In genomic region chr1:188689542-188689941, GRCh38 we compare ENCODE assay signal across 16 cellular contexts.
DNase-seq lines count a peak whose midpoint lies in the region; ATAC-seq and TF ChIP-seq lines count a peak whose summit lies in the region.
"Had no signal": no experiment of that assay in that cellular context is flagged by ENCODE, and none has a peak within 500 bp of the region (broad histone marks: within the 10 kb centered on the region; RNA-seq: fewer than 3 reads in every experiment).

No MANE protein-coding gene starts in this region.

- H3K18ac ChIP-seq in mesenchymal stem cell (ENCODE audit: low read depth in 1 of 2, low read length in 2 of 2), result no peak overlapping the region

- peaks cover 0 to 7% (median 3%) of the 10 kb centered on the region in 7 donors for H3K9me3 Mint-ChIP-seq in CD14-positive monocyte

- H2BK15ac ChIP-seq in mesenchymal stem cell (ENCODE audit: low read depth, poor library complexity, severe bottlenecking), result no peak overlapping the region

- H2BK120ac ChIP-seq in mesenchymal stem cell (ENCODE audit: low read depth, low read length), result no peak overlapping the region

- peak overlapping the region; percentile 63 for H2AFZ ChIP-seq in mesenchymal stem cell (ENCODE audit: low read depth, low read length)
- H2AFZ ChIP-seq: parathyroid adenoma had no signal

- H3K9me3 ChIP-seq in mesenchymal stem cell (ENCODE audit: control insufficient read depth, low read length), result peaks cover 8% of the 10 kb centered on the region
- no peaks in the 10 kb centered on the region for H3K9me3 ChIP-seq in upper lobe of right lung
- H3K9me3 ChIP-seq: A549, gastroesophageal sphincter had no signal

- H3K14ac ChIP-seq in mesenchymal stem cell (ENCODE audit: low read length in 2 of 2), result no peak overlapping the region

- H4K8ac ChIP-seq in mesenchymal stem cell (ENCODE audit: low read length), result no peak overlapping the region

- no peak overlapping the region for H2AK5ac ChIP-seq in mesenchymal stem cell (ENCODE audit: low read length, severe bottlenecking)

- peaks cover 2% of the 10 kb centered on the region for H3K4me1 ChIP-seq in mesenchymal stem cell (ENCODE audit: control insufficient read depth, insufficient read depth, low read depth, low read length)
- H3K4me1 ChIP-seq in upper lobe of right lung, result no peaks in the 10 kb centered on the region
- H3K4me1 ChIP-seq: A549, gastroesophageal sphincter, parathyroid adenoma had no signal

- H3K36me3 ChIP-seq in mesenchymal stem cell (ENCODE audit: control insufficient read depth in 1 of 2, insufficient read depth in 2 of 2, low read depth in 1 of 2, low read length in 2 of 2) (no peaks in the 10 kb centered on the region), upper lobe of right lung (no peaks in the 10 kb centered on the region)
- H3K36me3 ChIP-seq: gastroesophageal sphincter, WERI-Rb-1 had no signal

- no peak overlapping the region for H2BK12ac ChIP-seq in mesenchymal stem cell (ENCODE audit: low read length in 2 of 2)

- WGBS in mesenchymal stem cell, result 69% methylated on average over 4 of the region's 4 CpGs

- H3K27me3 Mint-ChIP-seq in CD14-positive monocyte (ENCODE audit: low read depth in 3 of 3), result no peaks in the 10 kb centered on the region
- H3K27me3 Mint-ChIP-seq: activated naive CD4-positive, alpha-beta T cell treated with anti-CD3 and anti-CD28 coated beads, Interleukin-2, amount 10 ng/mL, durations not matched to agents 7 days and 5 days had no signal

- TF ChIP-seq POLR2A in NB4 (IDR thresholded peaks at IDR 0.05; ENCODE audit: extremely low read depth, insufficient read length), result no peak

- no peak for ATAC-seq in upper lobe of right lung
- ATAC-seq: gastroesophageal sphincter had no signal

- no peak overlapping the region for H3K4me3 Mint-ChIP-seq in CD14-positive monocyte
- H3K4me3 Mint-ChIP-seq: activated naive CD4-positive, alpha-beta T cell treated with anti-CD3 and anti-CD28 coated beads, Interleukin-2, amount 10 ng/mL, durations not matched to agents 7 days and 5 days had no signal

- H3K36me3 Mint-ChIP-seq in CD14-positive monocyte, result no peaks in the 10 kb centered on the region
- H3K36me3 Mint-ChIP-seq: activated naive CD4-positive, alpha-beta T cell treated with anti-CD3 and anti-CD28 coated beads, Interleukin-2, amount 10 ng/mL, durations not matched to agents 7 days and 5 days had no signal

- no peaks in the 10 kb centered on the region for H3K79me1 ChIP-seq in mesenchymal stem cell (replicated peaks; ENCODE audit: low read length, poor library complexity, severe bottlenecking)

- in situ Hi-C loops in SK-MEL-5 (cut with HindIII; ENCODE audit: low pct_unique_long_range_greater_than_20kb, low sequenced_read_pairs), result no loop called here

- intact Hi-C loops in upper lobe of right lung (cut with DNase I) (no loop called here), CD14-positive monocyte (cut with micrococcal nuclease) (no loop called here), posterior vena cava (cut with DNase I) (no loop called here)

- H3K27ac Mint-ChIP-seq in CD14-positive monocyte, result no peak overlapping the region
- H3K27ac Mint-ChIP-seq: activated naive CD4-positive, alpha-beta T cell treated with anti-CD3 and anti-CD28 coated beads, Interleukin-2, amount 10 ng/mL, durations not matched to agents 7 days and 5 days had no signal

- no peak overlapping the region for H3K4ac ChIP-seq in mesenchymal stem cell (ENCODE audit: low read depth in 1 of 2, low read length in 2 of 2)

- no peaks in the 10 kb centered on the region for H3K27me3 ChIP-seq in mesenchymal stem cell (ENCODE audit: control insufficient read depth in 1 of 2, insufficient read depth in 1 of 2, low read length in 2 of 2)
- no peaks in the 10 kb centered on the region for H3K27me3 ChIP-seq in upper lobe of right lung
- H3K27me3 ChIP-seq: gastroesophageal sphincter had no signal

- TF ChIP-seq CTCF in NB4 (IDR thresholded peaks at IDR 0.05; ENCODE audit: low read depth, low read length), result no peak
- TF ChIP-seq CTCF in upper lobe of right lung (IDR thresholded peaks at IDR 0.05), result no peak
- TF ChIP-seq CTCF in CD14-positive monocyte (IDR thresholded peaks at IDR 0.05), result no peak

- DNase-seq in NCI-H2081 (lab: John Stamatoyannopoulos, UW) (peak; percentile 55 to 64), NCI-H2081 treated with DMSO at 0.1 percent for 48 hours (lab: John Stamatoyannopoulos, UW) (no peak), NB4 (ENCODE audit: low read depth) (peak; percentile 3), SK-MEL-5 (ENCODE audit: low read depth, low spot score) (peak; percentile 32), mesenchymal stem cell (peak; percentile 14), upper lobe of right lung (no peak), CD14-positive monocyte (ENCODE audit: low spot score) (no peak), posterior vena cava (ENCODE audit: low spot score) (no peak)
- DNase-seq: activated naive CD4-positive, alpha-beta T cell treated with anti-CD3 and anti-CD28 coated beads, Interleukin-2, amount 10 ng/mL, durations not matched to agents 7 days and 5 days; caudate nucleus; stimulated activated CD4-positive, alpha-beta T cell treated with anti-CD3 and anti-CD28 coated beads, Interleukin-12 subunit alpha, Interleukin-12 subunit beta, amount 100 ng/mL, for 4 hours; WERI-Rb-1 had no signal

- H3K23ac ChIP-seq in mesenchymal stem cell (ENCODE audit: low read length in 2 of 2), result no peak overlapping the region

- H4K91ac ChIP-seq in mesenchymal stem cell (ENCODE audit: low read length), result no peak overlapping the region

- H3K4me3 ChIP-seq in NB4 (ENCODE audit: low read depth, low read length), result no peak overlapping the region
- H3K4me3 ChIP-seq in mesenchymal stem cell (ENCODE audit: insufficient read depth in 1 of 2, low read depth in 1 of 2, low read length in 2 of 2), result no peak overlapping the region
- no peak overlapping the region for H3K4me3 ChIP-seq in upper lobe of right lung
- H3K4me3 ChIP-seq: A549, gastroesophageal sphincter, SK-N-MC had no signal

- H3K9ac ChIP-seq in mesenchymal stem cell (ENCODE audit: low read length), result no peak overlapping the region
- H3K9ac ChIP-seq: parathyroid adenoma had no signal

- no peak overlapping the region for H3K4me2 ChIP-seq in mesenchymal stem cell (ENCODE audit: low read length, poor library complexity, severe bottlenecking)
- H3K4me2 ChIP-seq: A549 had no signal

- H3K27ac ChIP-seq in mesenchymal stem cell (ENCODE audit: low read length, poor library complexity, severe bottlenecking) (no peak overlapping the region), upper lobe of right lung (no peak overlapping the region)
- H3K27ac ChIP-seq: gastroesophageal sphincter, parathyroid adenoma, SK-N-MC, WERI-Rb-1 had no signal

- no peak overlapping the region for H2BK5ac ChIP-seq in mesenchymal stem cell (ENCODE audit: low read depth, low read length, poor library complexity, severe bottlenecking)

- no peaks in the 10 kb centered on the region for H3K4me1 Mint-ChIP-seq in CD14-positive monocyte
- H3K4me1 Mint-ChIP-seq: activated naive CD4-positive, alpha-beta T cell treated with anti-CD3 and anti-CD28 coated beads, Interleukin-2, amount 10 ng/mL, durations not matched to agents 7 days and 5 days had no signal

Comparison
In these comparisons a context has a peak if more than half of its experiments do, and no peak if none do; other contexts are left out.
1. DNase-seq: peak in NCI-H2081 (2 of 2), NB4 (single experiment), SK-MEL-5 (single experiment) and mesenchymal stem cell (single experiment); none in NCI-H2081 treated with DMSO at 0.1 percent for 48 hours (single experiment), upper lobe of right lung (single experiment), CD14-positive monocyte (single experiment) and posterior vena cava (single experiment).